In genomic region chr15:33209575-33210519, GRCh38 we compare ENCODE assay signal across 1 cellular context.
TF ChIP-seq lines count a peak whose summit lies in the region.

No MANE protein-coding gene starts in this region.

TF ChIP-seq in SK-N-SH, 30 proteins besides CTCF, POLR2A, EP300 and RAD21 (continued from another document):
- TF ChIP-seq PBX3 (IDR thresholded peaks at IDR 0.05), result peak; percentile 74
